In genomic region chr10:94122247-94122646, GRCh38 we compare ENCODE assay signal across 17 cellular contexts.
"Had no signal": no experiment of that assay in that cellular context is flagged by ENCODE, and none has a peak within 500 bp of the region (broad histone marks: within the 10 kb centered on the region; RNA-seq: fewer than 3 reads in every experiment).

No MANE protein-coding gene starts in this region.

- H3K36me3 ChIP-seq: breast epithelium, esophagus squamous epithelium, gastrocnemius medialis, neural progenitor cell, thyroid gland, vagina had no signal

- H3K4me1 ChIP-seq: breast epithelium, gastrocnemius medialis, parathyroid adenoma, vagina had no signal

- ATAC-seq: activated CD8-positive, alpha-beta memory T cell treated with anti-CD3 and anti-CD28 coated beads, Interleukin-2, amount 10 ng/mL, durations not matched to agents 7 days and 5 days; activated T-cell treated with anti-CD3 and anti-CD28 coated beads, Interleukin-2, amount 50 U/mL, for 4 hours; gastrocnemius medialis; left ventricle myocardium superior had no signal

- H3K36me3 Mint-ChIP-seq: activated CD8-positive, alpha-beta memory T cell treated with anti-CD3 and anti-CD28 coated beads, Interleukin-2, amount 10 ng/mL, durations not matched to agents 7 days and 5 days; activated naive CD8-positive, alpha-beta T cell; neural progenitor cell had no signal

- H3K27me3 Mint-ChIP-seq: activated CD8-positive, alpha-beta memory T cell treated with anti-CD3 and anti-CD28 coated beads, Interleukin-2, amount 10 ng/mL, durations not matched to agents 7 days and 5 days had no signal

- H3K9me3 ChIP-seq: breast epithelium, esophagus squamous epithelium, gastrocnemius medialis, thyroid gland, vagina had no signal

- H3K27ac ChIP-seq: breast epithelium, gastrocnemius medialis, neural progenitor cell, parathyroid adenoma, vagina had no signal

- H3K27me3 ChIP-seq: breast epithelium, esophagus squamous epithelium, gastrocnemius medialis, neural progenitor cell, thyroid gland, vagina had no signal

- H3K27ac Mint-ChIP-seq: activated CD8-positive, alpha-beta memory T cell treated with anti-CD3 and anti-CD28 coated beads, Interleukin-2, amount 10 ng/mL, durations not matched to agents 7 days and 5 days; activated naive CD8-positive, alpha-beta T cell; neural progenitor cell had no signal

- H3K9me3 Mint-ChIP-seq: activated T-cell treated with anti-CD3 and anti-CD28 coated beads, Interleukin-2, amount 50 U/mL, for 4 hours had no signal

- H3K4me1 Mint-ChIP-seq: activated CD8-positive, alpha-beta memory T cell treated with anti-CD3 and anti-CD28 coated beads, Interleukin-2, amount 10 ng/mL, durations not matched to agents 7 days and 5 days had no signal

- H3K9ac ChIP-seq: neural progenitor cell, parathyroid adenoma had no signal

- H2AFZ ChIP-seq: parathyroid adenoma had no signal

- H3K79me2 ChIP-seq: parathyroid adenoma had no signal

- H3K4me3 Mint-ChIP-seq: activated CD8-positive, alpha-beta memory T cell treated with anti-CD3 and anti-CD28 coated beads, Interleukin-2, amount 10 ng/mL, durations not matched to agents 7 days and 5 days; activated naive CD8-positive, alpha-beta T cell; activated T-cell treated with anti-CD3 and anti-CD28 coated beads, Interleukin-2, amount 50 U/mL, for 4 hours; neural progenitor cell had no signal

- H3K4me3 ChIP-seq: breast epithelium, dorsolateral prefrontal cortex, esophagus squamous epithelium, gastrocnemius medialis, neural progenitor cell, thyroid gland, vagina had no signal

- H3K4me2 ChIP-seq: neural progenitor cell had no signal

- DNase-seq: activated CD4-positive, alpha-beta T cell treated with anti-CD3 and anti-CD28 coated beads for 1 hour; activated CD4-positive, alpha-beta T cell treated with anti-CD3 and anti-CD28 coated beads, Interleukin-2, amount 50 U/mL, for 48 hours; activated CD8-positive, alpha-beta memory T cell treated with anti-CD3 and anti-CD28 coated beads, Interleukin-2, amount 10 ng/mL, durations not matched to agents 7 days and 5 days; activated effector memory CD4-positive, alpha-beta T cell treated with anti-CD3 and anti-CD28 coated beads, Interleukin-2, amount 50 U/mL, for 16 hours; activated T-cell treated with anti-CD3 and anti-CD28 coated beads, Interleukin-2, amount 50 U/mL, for 4 hours; dorsolateral prefrontal cortex; esophagus squamous epithelium; gastrocnemius medialis; left ventricle myocardium superior; mesendoderm; retina; thyroid gland had no signal
